ENCODE assay signal across 1 cellular context in genomic region chr12:122729583-122730214, GRCh38.
TF ChIP-seq lines count a peak whose summit lies in the region.

No MANE protein-coding gene starts in this region.

TF ChIP-seq in GM23338, 12 proteins besides CTCF, POLR2A, EP300 and RAD21:
- TF ChIP-seq CREB1 (CRISPR knock-in tag; IDR thresholded peaks at IDR 0.05; ENCODE audit: low read depth): no peak
- TF ChIP-seq STAT1 (IDR thresholded peaks at IDR 0.05; ENCODE audit: unreplicated experiment): no peak
- no peak for TF ChIP-seq ZNF462 (CRISPR knock-in tag; IDR thresholded peaks at IDR 0.05)
- no peak for TF ChIP-seq ZNF114 (CRISPR knock-in tag; IDR thresholded peaks at IDR 0.05)
- no peak for TF ChIP-seq EZH2 (IDR thresholded peaks at IDR 0.05; ENCODE audit: low read depth, unreplicated experiment)
- TF ChIP-seq ETS1 (IDR thresholded peaks at IDR 0.05): no peak
- TF ChIP-seq POLR2AphosphoS5 (IDR thresholded peaks at IDR 0.05; ENCODE audit: low read depth): no peak
- no peak for TF ChIP-seq JUNB (IDR thresholded peaks at IDR 0.05; ENCODE audit: unreplicated experiment)
- TF ChIP-seq EZH2phosphoT487 (IDR thresholded peaks at IDR 0.05; ENCODE audit: unreplicated experiment): no peak
- no peak for TF ChIP-seq ZNF331 (CRISPR knock-in tag; IDR thresholded peaks at IDR 0.05; ENCODE audit: low read depth)
- TF ChIP-seq REST (IDR thresholded peaks at IDR 0.05; ENCODE audit: unreplicated experiment): no peak
- no peak for TF ChIP-seq NANOG (IDR thresholded peaks at IDR 0.05; ENCODE audit: borderline replicate concordance)
